26 cellular contexts compared by ENCODE assay signal in genomic region chrX:149129767-149130166, GRCh38.
A peak's percentile ranks its signal among the peaks of the same experiment; 100 is the strongest.
DNase-seq lines count a peak whose midpoint lies in the region; ATAC-seq, FAIRE-seq and TF ChIP-seq lines count a peak whose summit lies in the region.
"Had no signal": no experiment of that assay in that cellular context is flagged by ENCODE, and none has a peak within 500 bp of the region (broad histone marks: within the 10 kb centered on the region; RNA-seq: fewer than 3 reads in every experiment).

No MANE protein-coding gene starts in this region.

- intact Hi-C loops in spleen (cut with DNase I; ENCODE audit: low total_unique reads) = no loop called here

- DNase-seq in ELF-1 (ENCODE audit: low read depth, low spot score) (peak; percentile 14), HT1080 (ENCODE audit: low read depth) (peak; percentile 47), bronchial epithelial cell (ENCODE audit: low read depth) (peak; percentile 73), CD1c-positive myeloid dendritic cell (ENCODE audit: extremely low spot score) (no peak), MG63 (no peak), spleen (no peak)
- DNase-seq: activated CD8-positive, alpha-beta T cell treated with anti-CD3 and anti-CD28 coated beads, Interleukin-2, amount 10 ng/mL, durations not matched to agents 7 days and 5 days; activated gamma-delta T cell; activated T-cell treated with anti-CD3 and anti-CD28 coated beads, Interleukin-2, amount 50 U/mL, for 1 hour; body of pancreas; Calu3; Kasumi-1; NCI-H1092 treated with DMSO at 0.1 percent for 48 hours; NCI-H187 treated with DMSO at 0.1 percent for 48 hours; NCI-H526 treated with DMSO at 0.1 percent for 48 hours; small intestine; stimulated activated CD4-positive, alpha-beta T cell treated with anti-CD3 and anti-CD28 coated beads, Interleukin-2, amount 100 ng/mL, for 24 hours; T-cell; uterus had no signal

- no peaks in the 10 kb centered on the region for H3K36me3 ChIP-seq in bronchial epithelial cell (ENCODE audit: control insufficient read depth, insufficient read depth, low read length)
- no peaks in the 10 kb centered on the region for H3K36me3 ChIP-seq in mesodermal cell (ENCODE audit: control insufficient read depth, insufficient read depth, low read length)
- no peaks in the 10 kb centered on the region for H3K36me3 ChIP-seq in MG63
- no peaks in the 10 kb centered on the region for H3K36me3 ChIP-seq in spleen
- H3K36me3 ChIP-seq: BLaER1 treated with 17β-estradiol and CSF1 and Interleukin-3, amounts not matched to agents 10 nM and 100 nM; SJSA1; uterus had no signal

- H3K4me3 ChIP-seq in bronchial epithelial cell (ENCODE audit: low read depth, low read length) (no peak overlapping the region), mesodermal cell (ENCODE audit: extremely low read depth, insufficient read depth, low read length, poor library complexity, severe bottlenecking) (no peak overlapping the region), MG63 (no peak overlapping the region), spleen (no peak overlapping the region)
- H3K4me3 ChIP-seq: BLaER1 treated with 17β-estradiol and CSF1 and Interleukin-3, amounts not matched to agents 10 nM and 100 nM; body of pancreas; lung; SJSA1; uterus had no signal

- FAIRE-seq in bronchial epithelial cell (lab: Jason Lieb, UNC) = no peak
- FAIRE-seq: colon, keratinocyte, small intestine had no signal

- 27 to 60% methylated on average over 1 of the region's 5 CpGs for WGBS in mesodermal cell (ENCODE audit: insufficient coverage in 2 of 2), 2 experiments
- 45 to 64% (median 52%) methylated on average over 5 of the region's 5 CpGs for WGBS in spleen, 5 donors

- TF ChIP-seq CTCF in bronchial epithelial cell (IDR thresholded peaks at IDR 0.05; ENCODE audit: insufficient read depth, low read length, severe bottlenecking) (no peak), spleen (IDR thresholded peaks at IDR 0.05 in 8 of 11, conservative IDR thresholded peaks at IDR 0.05 in 3 of 11) (no peak)

- ATAC-seq in HG03378 (IDR thresholded peaks at IDR 0.05; ENCODE audit: unreplicated experiment) = no peak
- ATAC-seq: activated CD8-positive, alpha-beta T cell treated with anti-CD3 and anti-CD28 coated beads, Interleukin-2, amount 10 ng/mL, durations not matched to agents 7 days and 5 days; body of pancreas; T-cell had no signal

- no peaks in the 10 kb centered on the region for H3K9me3 ChIP-seq in mesodermal cell (ENCODE audit: control insufficient read depth, low read length)
- no peaks in the 10 kb centered on the region for H3K9me3 ChIP-seq in MG63
- no peaks in the 10 kb centered on the region for H3K9me3 ChIP-seq in spleen
- H3K9me3 ChIP-seq: BLaER1 treated with 17β-estradiol and CSF1 and Interleukin-3, amounts not matched to agents 10 nM and 100 nM; body of pancreas; SJSA1; uterus had no signal

- no peaks in the 10 kb centered on the region for H3K27me3 ChIP-seq in bronchial epithelial cell (ENCODE audit: control insufficient read depth, insufficient read depth, low read length)
- no peaks in the 10 kb centered on the region for H3K27me3 ChIP-seq in MG63
- no peaks in the 10 kb centered on the region for H3K27me3 ChIP-seq in spleen (replicated peaks in 1 of 7)
- H3K27me3 ChIP-seq: BLaER1 treated with 17β-estradiol and CSF1 and Interleukin-3, amounts not matched to agents 10 nM and 100 nM; body of pancreas; SJSA1; uterus had no signal

- H3K27ac ChIP-seq in mesodermal cell (ENCODE audit: low read depth, low read length, severe bottlenecking) (peak overlapping the region; percentile 53), spleen (no peak overlapping the region)
- H3K27ac ChIP-seq: BLaER1 treated with 17β-estradiol and CSF1 and Interleukin-3, amounts not matched to agents 10 nM and 100 nM; body of pancreas; SJSA1; uterus had no signal

- H3K4me1 ChIP-seq in mesodermal cell (ENCODE audit: control insufficient read depth, insufficient read depth, low read length, poor library complexity, severe bottlenecking) (no peaks in the 10 kb centered on the region), spleen (no peaks in the 10 kb centered on the region)
- H3K4me1 ChIP-seq: BLaER1 treated with 17β-estradiol and CSF1 and Interleukin-3, amounts not matched to agents 10 nM and 100 nM; body of pancreas; SJSA1; uterus had no signal

- TF ChIP-seq POLR2A in spleen (IDR thresholded peaks at IDR 0.05) = no peak

Comparison
In these comparisons a context has a peak if more than half of its experiments do, and no peak if none do; other contexts are left out.
1. DNase-seq: peak in ELF-1 (single experiment), HT1080 (single experiment) and bronchial epithelial cell (single experiment); none in CD1c-positive myeloid dendritic cell (single experiment), MG63 (single experiment) and spleen (single experiment).